In genomic region chr18:22176622-22177495, GRCh38 we compare ENCODE assay signal across 14 cellular contexts. TPM values are rescaled to one million over a fixed set of nuclear protein-coding genes. Genes with fewer than 3 reads are reported as not detected.
DNase-seq lines count a peak whose midpoint lies in the region; ATAC-seq and TF ChIP-seq lines count a peak whose summit lies in the region.
"Had no signal": no experiment of that assay in that cellular context is flagged by ENCODE, and none has a peak within 500 bp of the region (broad histone marks: within the 10 kb centered on the region; RNA-seq: fewer than 3 reads in every experiment).

No MANE protein-coding gene starts in this region.

- H3K27ac Mint-ChIP-seq in WTC11 = no peak overlapping the region

- BruUV-seq in OCI-LY7 (replicated peaks; lab: Mats Ljungman, UMichigan) = no TSS peak

- H3K27ac ChIP-seq in mesodermal cell (ENCODE audit: low read depth, low read length, severe bottlenecking) (no peak overlapping the region), thyroid gland (peak overlapping the region in 2 of 3 donors; percentile 13 to 51), OCI-LY7 (ENCODE audit: low read depth, low read length, poor library complexity, severe bottlenecking) (no peak overlapping the region)
- H3K27ac ChIP-seq: skin epidermis had no signal

- WGBS in mesodermal cell (ENCODE audit: insufficient coverage in 2 of 2), 2 experiments = 13 to 15% methylated on average over 49 to 55 of the region's 68 CpGs
- WGBS in thyroid gland, 2 donors = 72 to 76% methylated on average over 27 to 57 of the region's 68 CpGs

- H3K27me3 Mint-ChIP-seq in WTC11 (ENCODE audit: low read depth) = peaks cover 98% of the 10 kb centered on the region

- POLR2A ChIA-PET in WTC11 (lab: Charles Lee) = no interaction called here
- POLR2A ChIA-PET in OCI-LY7 (lab: Charles Lee) = no interaction called here

- intact Hi-C loops in thyroid gland (cut with DNase I) = loop anchor here (10.0 kb wide), 1 partner anchor 178 kb away; no protein-coding TSS in a partner anchor
- intact Hi-C loops in OCI-LY7 (cut with micrococcal nuclease; ENCODE audit: unreplicated experiment) = no loop called here

- no peaks in the 10 kb centered on the region for H4K20me1 ChIP-seq in OCI-LY7 (ENCODE audit: insufficient read depth, low read length)

- H3K36me3 ChIP-seq in mesodermal cell (ENCODE audit: control insufficient read depth, insufficient read depth, low read length) (peaks cover 34% of the 10 kb centered on the region), thyroid gland (no peaks in the 10 kb centered on the region), OCI-LY7 (ENCODE audit: insufficient read depth, low read length) (no peaks in the 10 kb centered on the region)

- peak; percentile 41 for DNase-seq in WTC11 (ENCODE audit: low spot score)
- DNase-seq in fibroblast of villous mesenchyme (ENCODE audit: low read depth) = peak; percentile 78
- no peak for DNase-seq in thyroid gland
- DNase-seq in OCI-LY7 (ENCODE audit: low spot score) = no peak
- DNase-seq in D341Med (ENCODE audit: low spot score) = no peak
- no peak for DNase-seq in stimulated activated CD4-positive, alpha-beta T cell treated with anti-CD3 and anti-CD28 coated beads, Interleukin-2, amount 100 ng/mL, for 24 hours
- DNase-seq: activated CD4-positive, CD25-positive, alpha-beta regulatory T cell treated with anti-CD3 and anti-CD28 coated beads, Interleukin-2, amount 50 U/mL, for 72 hours; activated effector memory CD4-positive, alpha-beta T cell treated with Interleukin-2 at 50 U/mL for 16 hours; effector CD8-positive, alpha-beta T cell; KBM-7; NCI-H2171 treated with DMSO at 0.1 percent for 48 hours had no signal

- no peaks in the 10 kb centered on the region for H3K9me2 ChIP-seq in OCI-LY7 (ENCODE audit: insufficient read depth, low read length)

- TF ChIP-seq CTCF in WTC11 (IDR thresholded peaks at IDR 0.05) (no peak), fibroblast of villous mesenchyme (IDR thresholded peaks at IDR 0.05; ENCODE audit: insufficient read depth, low read depth, low read length) (no peak), thyroid gland (IDR thresholded peaks at IDR 0.05) (no peak), OCI-LY7 (conservative IDR thresholded peaks at IDR 0.05; ENCODE audit: low read length) (no peak)

- H3K4me1 Mint-ChIP-seq in WTC11 = peaks cover 21% of the 10 kb centered on the region

- no peaks in the 10 kb centered on the region for H3K27me3 ChIP-seq in thyroid gland

- CTCF ChIA-PET in WTC11 (lab: Charles Lee) (interaction anchor here (0.7 kb wide), 1 partner anchor 27 kb away, joined by 3 read pairs; no protein-coding TSS in a partner anchor), OCI-LY7 (lab: Charles Lee; ENCODE audit: unreplicated experiment) (no interaction called here)

- H3K9me3 ChIP-seq in mesodermal cell (ENCODE audit: control insufficient read depth, low read length) (no peaks in the 10 kb centered on the region), thyroid gland (no peaks in the 10 kb centered on the region), OCI-LY7 (ENCODE audit: low read length) (no peaks in the 10 kb centered on the region)

- H3K4me1 ChIP-seq in mesodermal cell (ENCODE audit: control insufficient read depth, insufficient read depth, low read length, poor library complexity, severe bottlenecking) = peaks cover 16% of the 10 kb centered on the region
- peaks cover 0 to 8% of the 10 kb centered on the region in 2 donors for H3K4me1 ChIP-seq in thyroid gland
- no peaks in the 10 kb centered on the region for H3K4me1 ChIP-seq in OCI-LY7 (ENCODE audit: insufficient read depth, low read length, poor library complexity, severe bottlenecking)

- no peaks in the 10 kb centered on the region for H3K79me2 ChIP-seq in OCI-LY7 (ENCODE audit: insufficient read depth, low read depth, low read length)

- H3K4me3 ChIP-seq in fibroblast of villous mesenchyme (ENCODE audit: low read depth, low read length) (peak overlapping the region; percentile 48), mesodermal cell (ENCODE audit: extremely low read depth, insufficient read depth, low read length, poor library complexity, severe bottlenecking) (peak overlapping the region; percentile 25), thyroid gland (replicated peaks in 1 of 3) (peak overlapping the region in 1 of 3 donors; percentile 15), OCI-LY7 (ENCODE audit: low read depth, low read length, poor library complexity, severe bottlenecking) (no peak overlapping the region)
- H3K4me3 ChIP-seq: skin epidermis had no signal

- no peak for TF ChIP-seq POLR2A in thyroid gland (IDR thresholded peaks at IDR 0.05)

- peak overlapping the region; percentile 40 for H3K4me3 Mint-ChIP-seq in WTC11

- H2AFZ ChIP-seq in OCI-LY7 (ENCODE audit: low read length) = no peak overlapping the region

- peak; percentile 62 for ATAC-seq in WTC11
- no peak for ATAC-seq in HG02678 (IDR thresholded peaks at IDR 0.05; ENCODE audit: unreplicated experiment)

- no peak overlapping the region for H3K4me2 ChIP-seq in OCI-LY7 (ENCODE audit: low read length)

- H3K36me3 Mint-ChIP-seq in WTC11 = no peaks in the 10 kb centered on the region

- no peaks in the 10 kb centered on the region for H3K9me3 Mint-ChIP-seq in WTC11

TF ChIP-seq in WTC11, 78 proteins besides CTCF, POLR2A, EP300 and RAD21 (continues in another document):
- TF ChIP-seq NR3C1 (CRISPR knock-in tag; conservative IDR thresholded peaks at IDR 0.05; ENCODE audit: low read depth) (no peak), ZBTB21 (CRISPR knock-in tag; IDR thresholded peaks at IDR 0.05; ENCODE audit: borderline replicate concordance) (no peak), SMAD3 (CRISPR knock-in tag; IDR thresholded peaks at IDR 0.05; ENCODE audit: borderline replicate concordance) (no peak)
- TF ChIP-seq, protein P1, sequence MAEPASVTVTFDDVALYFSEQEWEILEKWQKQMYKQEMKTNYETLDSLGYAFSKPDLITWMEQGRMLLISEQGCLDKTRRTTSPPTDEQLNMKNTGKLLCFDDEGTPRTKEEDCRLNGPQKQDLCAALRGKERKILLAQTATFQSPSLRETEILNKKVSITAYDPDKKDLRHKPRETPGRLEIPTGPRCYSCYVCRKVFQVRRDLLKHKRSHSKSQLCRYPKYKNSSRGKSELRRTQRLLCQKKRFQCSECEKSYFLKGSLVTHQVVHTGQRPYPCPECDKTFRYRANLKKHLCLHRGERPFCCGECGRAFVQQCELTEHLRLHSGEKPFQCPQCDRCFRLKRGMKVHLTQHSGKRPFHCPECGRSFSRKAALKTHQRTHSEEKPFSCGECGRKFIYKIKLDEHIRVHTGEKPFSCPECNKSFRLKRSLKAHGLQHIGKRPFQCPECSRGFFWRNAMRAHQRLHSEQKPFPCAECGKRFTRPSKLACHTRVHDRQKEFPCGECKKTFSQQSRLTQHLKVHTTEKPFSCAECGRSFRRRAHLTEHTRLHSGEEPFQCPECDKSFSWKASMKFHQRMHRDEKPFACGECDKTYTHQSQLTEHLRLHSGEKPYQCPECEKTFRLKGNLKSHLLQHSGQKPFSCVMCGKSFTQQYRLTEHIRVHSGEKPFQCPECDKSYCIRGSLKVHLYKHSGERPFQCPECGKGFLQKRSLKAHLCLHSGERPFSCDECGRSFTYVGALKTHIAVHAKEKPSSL (CRISPR knock-in tag; conservative IDR thresholded peaks at IDR 0.05) = no peak
- TF ChIP-seq, protein P2, sequence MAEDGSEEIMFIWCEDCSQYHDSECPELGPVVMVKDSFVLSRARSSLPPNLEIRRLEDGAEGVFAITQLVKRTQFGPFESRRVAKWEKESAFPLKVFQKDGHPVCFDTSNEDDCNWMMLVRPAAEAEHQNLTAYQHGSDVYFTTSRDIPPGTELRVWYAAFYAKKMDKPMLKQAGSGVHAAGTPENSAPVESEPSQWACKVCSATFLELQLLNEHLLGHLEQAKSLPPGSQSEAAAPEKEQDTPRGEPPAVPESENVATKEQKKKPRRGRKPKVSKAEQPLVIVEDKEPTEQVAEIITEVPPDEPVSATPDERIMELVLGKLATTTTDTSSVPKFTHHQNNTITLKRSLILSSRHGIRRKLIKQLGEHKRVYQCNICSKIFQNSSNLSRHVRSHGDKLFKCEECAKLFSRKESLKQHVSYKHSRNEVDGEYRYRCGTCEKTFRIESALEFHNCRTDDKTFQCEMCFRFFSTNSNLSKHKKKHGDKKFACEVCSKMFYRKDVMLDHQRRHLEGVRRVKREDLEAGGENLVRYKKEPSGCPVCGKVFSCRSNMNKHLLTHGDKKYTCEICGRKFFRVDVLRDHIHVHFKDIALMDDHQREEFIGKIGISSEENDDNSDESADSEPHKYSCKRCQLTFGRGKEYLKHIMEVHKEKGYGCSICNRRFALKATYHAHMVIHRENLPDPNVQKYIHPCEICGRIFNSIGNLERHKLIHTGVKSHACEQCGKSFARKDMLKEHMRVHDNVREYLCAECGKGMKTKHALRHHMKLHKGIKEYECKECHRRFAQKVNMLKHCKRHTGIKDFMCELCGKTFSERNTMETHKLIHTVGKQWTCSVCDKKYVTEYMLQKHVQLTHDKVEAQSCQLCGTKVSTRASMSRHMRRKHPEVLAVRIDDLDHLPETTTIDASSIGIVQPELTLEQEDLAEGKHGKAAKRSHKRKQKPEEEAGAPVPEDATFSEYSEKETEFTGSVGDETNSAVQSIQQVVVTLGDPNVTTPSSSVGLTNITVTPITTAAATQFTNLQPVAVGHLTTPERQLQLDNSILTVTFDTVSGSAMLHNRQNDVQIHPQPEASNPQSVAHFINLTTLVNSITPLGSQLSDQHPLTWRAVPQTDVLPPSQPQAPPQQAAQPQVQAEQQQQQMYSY (CRISPR knock-in tag; IDR thresholded peaks at IDR 0.05) = no peak

RNA-seq across cellular contexts. Expression of gene GATA6, which starts 7.5 kb away (rescaled TPM):
- total RNA-seq in WTC11 (2021) (0.15 to 0.21 TPM (median 0.18 TPM) in 3 replicates), fibroblast of villous mesenchyme (5.2 and 8.7 TPM in 2 replicates), thyroid gland (10 to 100 TPM in 3 of 4 donors, 1 to 10 TPM in 1; 8.5 to 18.9 (median 15.1) TPM), OCI-LY7 (2022) (not detected in 2 replicates)
- polyA plus RNA-seq in mesodermal cell (2013, experiment 1 of 2) = 25.2 TPM
- polyA plus RNA-seq in mesodermal cell (2013, experiment 2 of 2) = 29.9 TPM
- not detected in 2 replicates for total RNA-seq in OCI-LY7 (2014; rRNA removed; shearing (Covaris generic))

Comparison
In these comparisons a context has a peak if more than half of its experiments do, and no peak if none do; other contexts are left out.
1. DNase-seq: peak in WTC11 (single experiment) and fibroblast of villous mesenchyme (single experiment); none in thyroid gland (0 of 2), OCI-LY7 (single experiment), D341Med (single experiment) and stimulated activated CD4-positive, alpha-beta T cell treated with anti-CD3 and anti-CD28 coated beads, Interleukin-2, amount 100 ng/mL, for 24 hours (0 of 2).
2. H3K27ac ChIP-seq: peak in thyroid gland (2 of 3); none in mesodermal cell (single experiment) and OCI-LY7 (single experiment).